Comparison of ENCODE assay signal across 12 cellular contexts in the genomic region with DNA sequence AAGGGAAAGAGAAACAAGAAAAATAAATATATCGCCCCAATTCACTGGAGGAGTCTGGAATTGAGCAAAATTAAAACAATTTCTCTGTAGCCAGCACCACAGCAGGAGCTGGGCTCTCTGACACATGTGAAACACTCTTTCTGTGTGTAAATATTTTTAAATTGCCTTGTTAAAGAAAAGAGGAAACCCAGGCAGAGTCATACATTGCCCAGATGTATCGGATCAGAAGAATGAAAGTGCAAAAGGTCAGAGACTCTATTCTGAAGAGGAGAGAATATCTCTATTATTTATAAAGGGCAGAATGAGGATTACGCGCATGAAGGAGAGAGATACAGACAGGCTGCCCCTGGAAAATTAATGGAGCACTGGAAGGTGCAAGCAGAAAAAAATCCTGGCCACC.
A peak's percentile ranks its signal among the peaks of the same experiment; 100 is the strongest.
DNase-seq lines count a peak whose midpoint lies in the region; ATAC-seq and TF ChIP-seq lines count a peak whose summit lies in the region.
"Had no signal": no experiment of that assay in that cellular context is flagged by ENCODE, and none has a peak within 500 bp of the region (broad histone marks: within the 10 kb centered on the region; RNA-seq: fewer than 3 reads in every experiment).

No MANE protein-coding gene starts in this region.

- H3K79me2 ChIP-seq in OCI-LY3 (ENCODE audit: low read length): no peaks in the 10 kb centered on the region
- H3K79me2 ChIP-seq in GM23338 (replicated peaks; ENCODE audit: insufficient read depth): no peaks in the 10 kb centered on the region

- H3K4me3 ChIP-seq in GM12865 (ENCODE audit: low read depth, low read length): no peak overlapping the region
- H3K4me3 ChIP-seq in OCI-LY3 (ENCODE audit: low read length): no peak overlapping the region
- H3K4me3 ChIP-seq in GM23338: no peak overlapping the region

- no peak overlapping the region for H3K9ac ChIP-seq in OCI-LY3 (ENCODE audit: low read length)

- H3K27ac Mint-ChIP-seq in GM23338: no peak overlapping the region
- no peak overlapping the region for H3K27ac Mint-ChIP-seq in activated CD4-positive, alpha-beta T cell treated with anti-CD3 and anti-CD28 coated beads for 36 hours

- H3K36me3 ChIP-seq in OCI-LY3 (replicated peaks; ENCODE audit: low read depth, low read length) (no peaks in the 10 kb centered on the region), GM23338 (ENCODE audit: insufficient read depth) (no peaks in the 10 kb centered on the region)

- intact Hi-C loops in activated CD4-positive, alpha-beta T cell treated with anti-CD3 and anti-CD28 coated beads for 36 hours (cut with DNase I, micrococcal nuclease): no loop called here

- ATAC-seq in GM19467 (IDR thresholded peaks at IDR 0.05; ENCODE audit: unreplicated experiment) (peak; percentile 71), HG02981 (IDR thresholded peaks at IDR 0.05; ENCODE audit: unreplicated experiment) (peak; percentile 70), GM23338 (no peak)
- ATAC-seq in activated CD4-positive, alpha-beta T cell treated with anti-CD3 and anti-CD28 coated beads for 36 hours: no peak

- no peaks in the 10 kb centered on the region for H3K4me1 Mint-ChIP-seq in GM23338
- H3K4me1 Mint-ChIP-seq in activated CD4-positive, alpha-beta T cell treated with anti-CD3 and anti-CD28 coated beads for 36 hours: no peaks in the 10 kb centered on the region

- no peaks in the 10 kb centered on the region for H3K36me3 Mint-ChIP-seq in GM23338 (ENCODE audit: low read depth)
- H3K36me3 Mint-ChIP-seq in activated CD4-positive, alpha-beta T cell treated with anti-CD3 and anti-CD28 coated beads for 36 hours (ENCODE audit: low read depth): no peaks in the 10 kb centered on the region

- H3K9me3 Mint-ChIP-seq in GM23338: no peaks in the 10 kb centered on the region
- H3K9me3 Mint-ChIP-seq in activated CD4-positive, alpha-beta T cell treated with anti-CD3 and anti-CD28 coated beads for 36 hours (ENCODE audit: low read depth): peaks cover 5% of the 10 kb centered on the region

- no peak for TF ChIP-seq CTCF in GM12865 (IDR thresholded peaks at IDR 0.05; ENCODE audit: insufficient read depth, low read depth, low read length, missing control alignments)
- no peak for TF ChIP-seq CTCF in OCI-LY3 (IDR thresholded peaks at IDR 0.05; ENCODE audit: low read depth, low read length)
- TF ChIP-seq CTCF in GM23338 (conservative IDR thresholded peaks at IDR 0.05; ENCODE audit: low read depth in 2 of 2): no peak

- no peaks in the 10 kb centered on the region for H4K20me1 ChIP-seq in OCI-LY3 (ENCODE audit: insufficient read depth, low read length)
- H4K20me1 ChIP-seq in GM23338 (replicated peaks; ENCODE audit: insufficient read depth): no peaks in the 10 kb centered on the region

- no peaks in the 10 kb centered on the region for H3F3A ChIP-seq in GM23338 (replicated peaks; ENCODE audit: low read depth)

- no peak overlapping the region for H3K4me3 Mint-ChIP-seq in GM23338
- H3K4me3 Mint-ChIP-seq in activated CD4-positive, alpha-beta T cell treated with anti-CD3 and anti-CD28 coated beads for 36 hours: no peak overlapping the region

- POLR2A ChIA-PET in activated CD4-positive, alpha-beta T cell treated with anti-CD3 and anti-CD28 coated beads for 36 hours (lab: Charles Lee): no interaction called here

- no peaks in the 10 kb centered on the region for H3K9me2 ChIP-seq in GM23338 (ENCODE audit: insufficient read depth)

- CTCF ChIA-PET in activated CD4-positive, alpha-beta T cell treated with anti-CD3 and anti-CD28 coated beads for 36 hours (lab: Charles Lee): no interaction called here

- H3K27me3 ChIP-seq in OCI-LY3 (ENCODE audit: low read depth, low read length): no peaks in the 10 kb centered on the region
- H3K27me3 ChIP-seq in GM23338 (ENCODE audit: insufficient read depth): no peaks in the 10 kb centered on the region

- no peak overlapping the region for H2AFZ ChIP-seq in OCI-LY3 (ENCODE audit: low read depth, low read length)
- H2AFZ ChIP-seq in GM23338: no peak overlapping the region; the same call in 1 of the 2 replicates

- H3K9me3 ChIP-seq in OCI-LY3 (ENCODE audit: insufficient read depth, low read length): no peaks in the 10 kb centered on the region

- H3K4me2 ChIP-seq in OCI-LY3 (ENCODE audit: low read length): peak overlapping the region; percentile 46
- no peak overlapping the region for H3K4me2 ChIP-seq in GM23338

- H3K27ac ChIP-seq in OCI-LY3 (ENCODE audit: low read length) (no peak overlapping the region), GM23338 (ENCODE audit: low read depth) (no peak overlapping the region)

- DNase-seq in GM12865 (ENCODE audit: low read depth) (peak; percentile 42), GM23338 (ENCODE audit: low spot score) (no peak), DMS153 (lab: John Stamatoyannopoulos, UW) (no peak), NCI-H1694 (lab: John Stamatoyannopoulos, UW) (no peak)
- no peak for DNase-seq in activated CD4-positive, alpha-beta T cell treated with anti-CD3 and anti-CD28 coated beads for 36 hours
- DNase-seq: activated CD4-positive, alpha-beta T cell treated with anti-CD3 and anti-CD28 coated beads, Interleukin-2, amount 50 U/mL, for 1 hour; erythroblast; kidney glomerular epithelial cell; NCI-H187 had no signal

- H3K27me3 Mint-ChIP-seq in GM23338 (ENCODE audit: insufficient read depth, low read depth, poor library complexity): no peaks in the 10 kb centered on the region
- no peaks in the 10 kb centered on the region for H3K27me3 Mint-ChIP-seq in activated CD4-positive, alpha-beta T cell treated with anti-CD3 and anti-CD28 coated beads for 36 hours

- H3K4me1 ChIP-seq in OCI-LY3 (ENCODE audit: low read length) (peaks cover 16% of the 10 kb centered on the region), GM23338 (ENCODE audit: insufficient read depth) (no peaks in the 10 kb centered on the region)

TF ChIP-seq in GM23338, 12 proteins besides CTCF, POLR2A, EP300 and RAD21:
- TF ChIP-seq ZNF331 (CRISPR knock-in tag; IDR thresholded peaks at IDR 0.05; ENCODE audit: low read depth) (no peak), POLR2AphosphoS5 (IDR thresholded peaks at IDR 0.05; ENCODE audit: low read depth) (no peak), EZH2 (IDR thresholded peaks at IDR 0.05; ENCODE audit: low read depth, unreplicated experiment) (no peak), JUNB (IDR thresholded peaks at IDR 0.05; ENCODE audit: unreplicated experiment) (no peak), CREB1 (CRISPR knock-in tag; IDR thresholded peaks at IDR 0.05; ENCODE audit: low read depth) (no peak), STAT1 (IDR thresholded peaks at IDR 0.05; ENCODE audit: unreplicated experiment) (no peak), NANOG (IDR thresholded peaks at IDR 0.05; ENCODE audit: borderline replicate concordance) (no peak), ZNF114 (CRISPR knock-in tag; IDR thresholded peaks at IDR 0.05) (no peak), EZH2phosphoT487 (IDR thresholded peaks at IDR 0.05; ENCODE audit: unreplicated experiment) (no peak)
- TF ChIP-seq, protein P1, sequence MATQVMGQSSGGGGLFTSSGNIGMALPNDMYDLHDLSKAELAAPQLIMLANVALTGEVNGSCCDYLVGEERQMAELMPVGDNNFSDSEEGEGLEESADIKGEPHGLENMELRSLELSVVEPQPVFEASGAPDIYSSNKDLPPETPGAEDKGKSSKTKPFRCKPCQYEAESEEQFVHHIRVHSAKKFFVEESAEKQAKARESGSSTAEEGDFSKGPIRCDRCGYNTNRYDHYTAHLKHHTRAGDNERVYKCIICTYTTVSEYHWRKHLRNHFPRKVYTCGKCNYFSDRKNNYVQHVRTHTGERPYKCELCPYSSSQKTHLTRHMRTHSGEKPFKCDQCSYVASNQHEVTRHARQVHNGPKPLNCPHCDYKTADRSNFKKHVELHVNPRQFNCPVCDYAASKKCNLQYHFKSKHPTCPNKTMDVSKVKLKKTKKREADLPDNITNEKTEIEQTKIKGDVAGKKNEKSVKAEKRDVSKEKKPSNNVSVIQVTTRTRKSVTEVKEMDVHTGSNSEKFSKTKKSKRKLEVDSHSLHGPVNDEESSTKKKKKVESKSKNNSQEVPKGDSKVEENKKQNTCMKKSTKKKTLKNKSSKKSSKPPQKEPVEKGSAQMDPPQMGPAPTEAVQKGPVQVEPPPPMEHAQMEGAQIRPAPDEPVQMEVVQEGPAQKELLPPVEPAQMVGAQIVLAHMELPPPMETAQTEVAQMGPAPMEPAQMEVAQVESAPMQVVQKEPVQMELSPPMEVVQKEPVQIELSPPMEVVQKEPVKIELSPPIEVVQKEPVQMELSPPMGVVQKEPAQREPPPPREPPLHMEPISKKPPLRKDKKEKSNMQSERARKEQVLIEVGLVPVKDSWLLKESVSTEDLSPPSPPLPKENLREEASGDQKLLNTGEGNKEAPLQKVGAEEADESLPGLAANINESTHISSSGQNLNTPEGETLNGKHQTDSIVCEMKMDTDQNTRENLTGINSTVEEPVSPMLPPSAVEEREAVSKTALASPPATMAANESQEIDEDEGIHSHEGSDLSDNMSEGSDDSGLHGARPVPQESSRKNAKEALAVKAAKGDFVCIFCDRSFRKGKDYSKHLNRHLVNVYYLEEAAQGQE (IDR thresholded peaks at IDR 0.05; ENCODE audit: unreplicated experiment): no peak
- TF ChIP-seq, protein P2, sequence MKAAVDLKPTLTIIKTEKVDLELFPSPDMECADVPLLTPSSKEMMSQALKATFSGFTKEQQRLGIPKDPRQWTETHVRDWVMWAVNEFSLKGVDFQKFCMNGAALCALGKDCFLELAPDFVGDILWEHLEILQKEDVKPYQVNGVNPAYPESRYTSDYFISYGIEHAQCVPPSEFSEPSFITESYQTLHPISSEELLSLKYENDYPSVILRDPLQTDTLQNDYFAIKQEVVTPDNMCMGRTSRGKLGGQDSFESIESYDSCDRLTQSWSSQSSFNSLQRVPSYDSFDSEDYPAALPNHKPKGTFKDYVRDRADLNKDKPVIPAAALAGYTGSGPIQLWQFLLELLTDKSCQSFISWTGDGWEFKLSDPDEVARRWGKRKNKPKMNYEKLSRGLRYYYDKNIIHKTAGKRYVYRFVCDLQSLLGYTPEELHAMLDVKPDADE (IDR thresholded peaks at IDR 0.05): no peak

Comparison
In these comparisons a context has a peak if more than half of its experiments do, and no peak if none do; other contexts are left out.
1. ATAC-seq: peak in GM19467 (single experiment) and HG02981 (single experiment); none in GM23338 (single experiment) and activated CD4-positive, alpha-beta T cell treated with anti-CD3 and anti-CD28 coated beads for 36 hours (single experiment).